Comparison of ENCODE assay signal across 8 cellular contexts in the genomic region with DNA sequence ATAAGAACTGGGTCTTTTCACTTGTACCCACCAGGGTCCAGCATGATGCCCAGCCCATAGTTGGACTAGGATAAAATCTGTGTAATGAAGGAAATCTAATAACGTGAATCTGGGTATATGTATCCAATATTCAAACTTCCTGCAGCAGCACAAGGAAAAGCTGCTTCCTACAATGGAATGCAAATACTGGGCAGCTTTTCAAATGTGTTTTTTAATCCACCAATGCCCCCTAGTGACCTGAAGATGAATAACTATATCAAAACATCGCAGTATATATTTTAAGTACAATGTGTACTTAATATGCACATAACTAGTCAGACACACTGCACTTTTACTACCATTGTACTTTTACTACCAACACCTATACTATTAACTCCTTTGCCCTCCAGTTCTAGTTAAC. TPM values are rescaled to one million over a fixed set of nuclear protein-coding genes. Genes with fewer than 3 reads are reported as not detected.
DNase-seq lines count a peak whose midpoint lies in the region; ATAC-seq and TF ChIP-seq lines count a peak whose summit lies in the region.

No MANE protein-coding gene starts in this region.

- POLR2A ChIA-PET in SK-N-SH (lab: Yijun Ruan, JAX) = interaction anchor here (1.0 to 1.7 kb wide), 4 partner anchors 119 to 152 kb away, joined by 3 to 9 read pairs (median 5); a partner anchor contains a TSS

- ATAC-seq in HG03039 (IDR thresholded peaks at IDR 0.05; ENCODE audit: unreplicated experiment) (no peak), HG03342 (IDR thresholded peaks at IDR 0.05; ENCODE audit: unreplicated experiment) (no peak)

- H2AFZ ChIP-seq in KMS-11 (ENCODE audit: low read depth) = no peak overlapping the region
- no peak overlapping the region for H2AFZ ChIP-seq in SK-N-SH (ENCODE audit: low read depth)
- H2AFZ ChIP-seq in osteoblast (ENCODE audit: low read length) = peak overlapping the region; percentile 2

- CTCF ChIA-PET in SK-N-SH (lab: Yijun Ruan, JAX) = interaction anchor here (0.6 to 3.0 kb wide), 52 partner anchors 9 to 1917 kb away, joined by 3 to 67 read pairs (median 6); a partner anchor contains a TSS

- TF ChIP-seq CTCF in KMS-11 (conservative IDR thresholded peaks at IDR 0.05; ENCODE audit: low read depth, low read length) (peak; percentile 69), SK-N-SH (IDR thresholded peaks at IDR 0.05) (peak; percentile 74), osteoblast (IDR thresholded peaks at IDR 0.05; ENCODE audit: extremely low read depth, low read depth, low read length) (peak; percentile 58)

- no peaks in the 10 kb centered on the region for H3K36me3 ChIP-seq in KMS-11 (ENCODE audit: insufficient read depth)
- no peaks in the 10 kb centered on the region for H3K36me3 ChIP-seq in SK-N-SH (replicated peaks in 1 of 2; ENCODE audit: control insufficient read depth in 1 of 2, insufficient read depth in 2 of 2, low read length in 1 of 2)
- no peaks in the 10 kb centered on the region for H3K36me3 ChIP-seq in osteoblast (ENCODE audit: insufficient read depth, low read length)

- no peak overlapping the region for H3K4me2 ChIP-seq in KMS-11
- H3K4me2 ChIP-seq in SK-N-SH = peak overlapping the region; percentile 45; the same call in 1 of the 2 replicates
- peak overlapping the region; percentile 72 for H3K4me2 ChIP-seq in osteoblast (ENCODE audit: insufficient read depth, low read length)

- peak; percentile 88 for TF ChIP-seq RAD21 in SK-N-SH (IDR thresholded peaks at IDR 0.05; ENCODE audit: low read length)

- H3K27ac ChIP-seq in KMS-11 = no peak overlapping the region
- peak overlapping the region; percentile 34 to 55; a peak in 2 of 4 replicates for H3K27ac ChIP-seq in SK-N-SH (ENCODE audit: low read depth in 2 of 2, low read length in 1 of 2)
- H3K27ac ChIP-seq in osteoblast (ENCODE audit: low read depth, low read length) = peak overlapping the region; percentile 56

- no peaks in the 10 kb centered on the region for H3K9me2 ChIP-seq in SK-N-SH

- DNase-seq in EL = peak; percentile 62
- DNase-seq in SK-N-SH = peak; percentile 53
- peak; percentile 82 for DNase-seq in fibroblast of peridontal ligament (ENCODE audit: extremely low read depth)
- DNase-seq in osteoblast (ENCODE audit: insufficient read length, low spot score, missing footprints) = no peak
- no peak for DNase-seq in HK-2 (ENCODE audit: unreplicated experiment)

- H4K20me1 ChIP-seq in KMS-11 (ENCODE audit: insufficient read depth) (no peaks in the 10 kb centered on the region), SK-N-SH (ENCODE audit: insufficient read depth) (no peaks in the 10 kb centered on the region), osteoblast (ENCODE audit: insufficient read depth, low read length) (no peaks in the 10 kb centered on the region)

- WGBS in SK-N-SH (ENCODE audit: low lambda C conversion rate) = 7% methylated on average over 2 of the region's 2 CpGs

- H3K79me2 ChIP-seq in KMS-11 (ENCODE audit: insufficient read depth, low read depth) (peaks cover 16% of the 10 kb centered on the region; the same call in 1 of the 2 replicates), SK-N-SH (ENCODE audit: insufficient read depth) (peaks cover 16% of the 10 kb centered on the region; the same call in 1 of the 2 replicates), osteoblast (ENCODE audit: insufficient read depth, low read length) (no peaks in the 10 kb centered on the region)

- no peak overlapping the region for H3K4me3 ChIP-seq in KMS-11 (IDR thresholded peaks at IDR 0.05; ENCODE audit: insufficient read depth, low read depth, low read length)
- H3K4me3 ChIP-seq in SK-N-SH (ENCODE audit: low read depth in 2 of 2, low read length in 1 of 2) = peak overlapping the region in 1 of 2 experiments; percentile 25; a peak in 2 of 4 replicates
- H3K4me3 ChIP-seq in osteoblast (ENCODE audit: insufficient read depth, low read length) = peak overlapping the region; percentile 20

- no peak overlapping the region for H3K9ac ChIP-seq in KMS-11
- no peak overlapping the region for H3K9ac ChIP-seq in SK-N-SH

- H3K9me3 ChIP-seq in SK-N-SH (no peaks in the 10 kb centered on the region), osteoblast (ENCODE audit: low read depth, low read length) (no peaks in the 10 kb centered on the region)

- TF ChIP-seq EP300 in SK-N-SH (IDR thresholded peaks at IDR 0.05; ENCODE audit: borderline replicate concordance in 1 of 2, low read depth in 1 of 2, low read length in 1 of 2) = no peak

- H3F3A ChIP-seq in SK-N-SH (replicated peaks; ENCODE audit: insufficient read depth) = peaks cover under 1% of the 10 kb centered on the region

- H3K4me1 ChIP-seq in KMS-11 (ENCODE audit: low read depth, poor library complexity, severe bottlenecking) (peaks cover 18% of the 10 kb centered on the region), SK-N-SH (ENCODE audit: control insufficient read depth in 1 of 2, insufficient read depth in 2 of 2, low read depth in 1 of 2, low read length in 1 of 2) (peaks cover 3 to 10% of the 10 kb centered on the region in 2 experiments; a peak in 3 of 4 replicates), osteoblast (ENCODE audit: insufficient read depth, low read length) (peaks cover 31% of the 10 kb centered on the region)

- H3K27me3 ChIP-seq in KMS-11 (ENCODE audit: insufficient read depth, low read depth) = no peaks in the 10 kb centered on the region
- H3K27me3 ChIP-seq in SK-N-SH (ENCODE audit: insufficient read depth) = no peaks in the 10 kb centered on the region
- H3K27me3 ChIP-seq in osteoblast (ENCODE audit: insufficient read depth, low read length) = no peaks in the 10 kb centered on the region

TF ChIP-seq in SK-N-SH, 30 proteins besides CTCF, POLR2A, EP300 and RAD21:
- no peak for TF ChIP-seq GATA2 (CRISPR knock-in tag; IDR thresholded peaks at IDR 0.05)
- no peak for TF ChIP-seq FOSL2 (IDR thresholded peaks at IDR 0.05; ENCODE audit: borderline replicate concordance, low read depth)
- TF ChIP-seq TCF12 (IDR thresholded peaks at IDR 0.05) = no peak
- no peak for TF ChIP-seq TAF1 (IDR thresholded peaks at IDR 0.05; ENCODE audit: borderline replicate concordance, low read depth, low read length)
- peak; percentile 38; the same call in 1 of the 2 replicates for TF ChIP-seq NFIC (IDR thresholded peaks at IDR 0.05; ENCODE audit: borderline replicate concordance)
- no peak for TF ChIP-seq FOXM1 (IDR thresholded peaks at IDR 0.05; ENCODE audit: low read depth)
- TF ChIP-seq RFX5 (IDR thresholded peaks at IDR 0.05; ENCODE audit: low read length) = no peak
- no peak for TF ChIP-seq CHD2 (IDR thresholded peaks at IDR 0.05; ENCODE audit: low read length, partially characterized antibody)
- TF ChIP-seq RXRA (IDR thresholded peaks at IDR 0.05; ENCODE audit: borderline replicate concordance, low read depth) = no peak
- no peak for TF ChIP-seq POLR2AphosphoS5 (IDR thresholded peaks at IDR 0.05; ENCODE audit: low read depth, low read length)
- TF ChIP-seq MEF2A (IDR thresholded peaks at IDR 0.05; ENCODE audit: borderline replicate concordance, low read depth) = no peak
- TF ChIP-seq EZH2phosphoT487 (IDR thresholded peaks at IDR 0.05; ENCODE audit: borderline replicate concordance, low read depth) = no peak
- TF ChIP-seq, protein P1, sequence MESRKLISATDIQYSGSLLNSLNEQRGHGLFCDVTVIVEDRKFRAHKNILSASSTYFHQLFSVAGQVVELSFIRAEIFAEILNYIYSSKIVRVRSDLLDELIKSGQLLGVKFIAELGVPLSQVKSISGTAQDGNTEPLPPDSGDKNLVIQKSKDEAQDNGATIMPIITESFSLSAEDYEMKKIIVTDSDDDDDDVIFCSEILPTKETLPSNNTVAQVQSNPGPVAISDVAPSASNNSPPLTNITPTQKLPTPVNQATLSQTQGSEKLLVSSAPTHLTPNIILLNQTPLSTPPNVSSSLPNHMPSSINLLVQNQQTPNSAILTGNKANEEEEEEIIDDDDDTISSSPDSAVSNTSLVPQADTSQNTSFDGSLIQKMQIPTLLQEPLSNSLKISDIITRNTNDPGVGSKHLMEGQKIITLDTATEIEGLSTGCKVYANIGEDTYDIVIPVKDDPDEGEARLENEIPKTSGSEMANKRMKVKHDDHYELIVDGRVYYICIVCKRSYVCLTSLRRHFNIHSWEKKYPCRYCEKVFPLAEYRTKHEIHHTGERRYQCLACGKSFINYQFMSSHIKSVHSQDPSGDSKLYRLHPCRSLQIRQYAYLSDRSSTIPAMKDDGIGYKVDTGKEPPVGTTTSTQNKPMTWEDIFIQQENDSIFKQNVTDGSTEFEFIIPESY (IDR thresholded peaks at IDR 0.05; ENCODE audit: borderline replicate concordance, low read depth) = no peak
- TF ChIP-seq ELF1 (IDR thresholded peaks at IDR 0.05) = no peak
- no peak for TF ChIP-seq YY1 (IDR thresholded peaks at IDR 0.05; ENCODE audit: low read depth)
- no peak for TF ChIP-seq JUND (IDR thresholded peaks at IDR 0.05)
- TF ChIP-seq SMC3 (IDR thresholded peaks at IDR 0.05; ENCODE audit: low read depth, low read length) = peak; percentile 66
- TF ChIP-seq RCOR1 (IDR thresholded peaks at IDR 0.05; ENCODE audit: low read length) = peak; percentile 58
TF ChIP-seq in SK-N-SH: peak in this region for 3.

RNA-seq across cellular contexts. Expression of a gene that starts 5.3 kb away (rescaled TPM):
- polyA plus RNA-seq in SK-N-SH (2012; rRNA removed) = 20.3 and 22.0 TPM in 2 replicates
- 26.1 and 31.1 TPM in 2 replicates for polyA plus RNA-seq in SK-N-SH (2012; cell fraction: cytosol; rRNA removed)
- polyA plus RNA-seq in SK-N-SH (2012; cell fraction: nucleus; rRNA removed) = 5.4 and 8.5 TPM in 2 replicates
- 5.6 and 7.2 TPM in 2 replicates for total RNA-seq in osteoblast

RNA-seq across cellular contexts. Expression of a gene that starts 5.4 kb away (rescaled TPM):
- not detected in 2 replicates for polyA plus RNA-seq in SK-N-SH (2012; rRNA removed)
- polyA plus RNA-seq in SK-N-SH (2012; cell fraction: cytosol; rRNA removed) = 0.01 TPM in 2 replicates
- 0.02 TPM in 1 of 2 replicates, not detected in the other for polyA plus RNA-seq in SK-N-SH (2012; cell fraction: nucleus; rRNA removed)
- not detected in 2 replicates for total RNA-seq in osteoblast

Comparison
In these comparisons a context has a peak if more than half of its experiments do, and no peak if none do; other contexts are left out.
1. DNase-seq: peak in EL (single experiment), SK-N-SH (single experiment) and fibroblast of peridontal ligament (single experiment); none in osteoblast (single experiment) and HK-2 (single experiment).
2. Peak in every context shown above with its lines, with median percentiles within 50 percentile points of each other: CTCF ChIP-seq.